2 cellular contexts compared by ENCODE assay signal in the genomic region with DNA sequence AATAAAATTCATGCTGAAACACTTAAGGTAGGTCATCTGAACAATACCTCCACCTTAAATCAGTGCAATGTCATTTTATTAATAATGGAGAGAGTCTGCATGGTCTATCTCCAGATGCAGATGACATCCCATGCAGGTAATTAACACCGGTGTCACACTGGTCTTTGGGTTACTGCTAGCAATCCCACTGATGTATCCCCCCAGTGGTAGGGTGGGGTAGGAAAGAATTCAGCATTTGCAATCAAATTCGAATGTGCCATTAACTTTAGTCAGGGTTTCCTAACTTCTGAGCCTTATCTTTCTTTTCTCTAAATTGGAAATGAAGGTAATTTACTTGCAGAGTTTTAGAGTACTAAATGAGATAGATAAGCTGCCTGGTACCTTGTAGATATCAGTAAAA.
TF ChIP-seq lines count a peak whose summit lies in the region.

No MANE protein-coding gene starts in this region.

TF ChIP-seq in GM23338, 12 proteins besides CTCF, POLR2A, EP300 and RAD21 (continues in another document):
- TF ChIP-seq CREB1 (CRISPR knock-in tag; IDR thresholded peaks at IDR 0.05; ENCODE audit: low read depth) (no peak), ZNF114 (CRISPR knock-in tag; IDR thresholded peaks at IDR 0.05) (no peak), STAT1 (IDR thresholded peaks at IDR 0.05; ENCODE audit: unreplicated experiment) (no peak), NANOG (IDR thresholded peaks at IDR 0.05; ENCODE audit: borderline replicate concordance) (no peak), ZNF331 (CRISPR knock-in tag; IDR thresholded peaks at IDR 0.05; ENCODE audit: low read depth) (no peak), POLR2AphosphoS5 (IDR thresholded peaks at IDR 0.05; ENCODE audit: low read depth) (no peak), EZH2phosphoT487 (IDR thresholded peaks at IDR 0.05; ENCODE audit: unreplicated experiment) (no peak), EZH2 (IDR thresholded peaks at IDR 0.05; ENCODE audit: low read depth, unreplicated experiment) (no peak), JUNB (IDR thresholded peaks at IDR 0.05; ENCODE audit: unreplicated experiment) (no peak), REST (IDR thresholded peaks at IDR 0.05; ENCODE audit: unreplicated experiment) (no peak)
- TF ChIP-seq, protein P1, sequence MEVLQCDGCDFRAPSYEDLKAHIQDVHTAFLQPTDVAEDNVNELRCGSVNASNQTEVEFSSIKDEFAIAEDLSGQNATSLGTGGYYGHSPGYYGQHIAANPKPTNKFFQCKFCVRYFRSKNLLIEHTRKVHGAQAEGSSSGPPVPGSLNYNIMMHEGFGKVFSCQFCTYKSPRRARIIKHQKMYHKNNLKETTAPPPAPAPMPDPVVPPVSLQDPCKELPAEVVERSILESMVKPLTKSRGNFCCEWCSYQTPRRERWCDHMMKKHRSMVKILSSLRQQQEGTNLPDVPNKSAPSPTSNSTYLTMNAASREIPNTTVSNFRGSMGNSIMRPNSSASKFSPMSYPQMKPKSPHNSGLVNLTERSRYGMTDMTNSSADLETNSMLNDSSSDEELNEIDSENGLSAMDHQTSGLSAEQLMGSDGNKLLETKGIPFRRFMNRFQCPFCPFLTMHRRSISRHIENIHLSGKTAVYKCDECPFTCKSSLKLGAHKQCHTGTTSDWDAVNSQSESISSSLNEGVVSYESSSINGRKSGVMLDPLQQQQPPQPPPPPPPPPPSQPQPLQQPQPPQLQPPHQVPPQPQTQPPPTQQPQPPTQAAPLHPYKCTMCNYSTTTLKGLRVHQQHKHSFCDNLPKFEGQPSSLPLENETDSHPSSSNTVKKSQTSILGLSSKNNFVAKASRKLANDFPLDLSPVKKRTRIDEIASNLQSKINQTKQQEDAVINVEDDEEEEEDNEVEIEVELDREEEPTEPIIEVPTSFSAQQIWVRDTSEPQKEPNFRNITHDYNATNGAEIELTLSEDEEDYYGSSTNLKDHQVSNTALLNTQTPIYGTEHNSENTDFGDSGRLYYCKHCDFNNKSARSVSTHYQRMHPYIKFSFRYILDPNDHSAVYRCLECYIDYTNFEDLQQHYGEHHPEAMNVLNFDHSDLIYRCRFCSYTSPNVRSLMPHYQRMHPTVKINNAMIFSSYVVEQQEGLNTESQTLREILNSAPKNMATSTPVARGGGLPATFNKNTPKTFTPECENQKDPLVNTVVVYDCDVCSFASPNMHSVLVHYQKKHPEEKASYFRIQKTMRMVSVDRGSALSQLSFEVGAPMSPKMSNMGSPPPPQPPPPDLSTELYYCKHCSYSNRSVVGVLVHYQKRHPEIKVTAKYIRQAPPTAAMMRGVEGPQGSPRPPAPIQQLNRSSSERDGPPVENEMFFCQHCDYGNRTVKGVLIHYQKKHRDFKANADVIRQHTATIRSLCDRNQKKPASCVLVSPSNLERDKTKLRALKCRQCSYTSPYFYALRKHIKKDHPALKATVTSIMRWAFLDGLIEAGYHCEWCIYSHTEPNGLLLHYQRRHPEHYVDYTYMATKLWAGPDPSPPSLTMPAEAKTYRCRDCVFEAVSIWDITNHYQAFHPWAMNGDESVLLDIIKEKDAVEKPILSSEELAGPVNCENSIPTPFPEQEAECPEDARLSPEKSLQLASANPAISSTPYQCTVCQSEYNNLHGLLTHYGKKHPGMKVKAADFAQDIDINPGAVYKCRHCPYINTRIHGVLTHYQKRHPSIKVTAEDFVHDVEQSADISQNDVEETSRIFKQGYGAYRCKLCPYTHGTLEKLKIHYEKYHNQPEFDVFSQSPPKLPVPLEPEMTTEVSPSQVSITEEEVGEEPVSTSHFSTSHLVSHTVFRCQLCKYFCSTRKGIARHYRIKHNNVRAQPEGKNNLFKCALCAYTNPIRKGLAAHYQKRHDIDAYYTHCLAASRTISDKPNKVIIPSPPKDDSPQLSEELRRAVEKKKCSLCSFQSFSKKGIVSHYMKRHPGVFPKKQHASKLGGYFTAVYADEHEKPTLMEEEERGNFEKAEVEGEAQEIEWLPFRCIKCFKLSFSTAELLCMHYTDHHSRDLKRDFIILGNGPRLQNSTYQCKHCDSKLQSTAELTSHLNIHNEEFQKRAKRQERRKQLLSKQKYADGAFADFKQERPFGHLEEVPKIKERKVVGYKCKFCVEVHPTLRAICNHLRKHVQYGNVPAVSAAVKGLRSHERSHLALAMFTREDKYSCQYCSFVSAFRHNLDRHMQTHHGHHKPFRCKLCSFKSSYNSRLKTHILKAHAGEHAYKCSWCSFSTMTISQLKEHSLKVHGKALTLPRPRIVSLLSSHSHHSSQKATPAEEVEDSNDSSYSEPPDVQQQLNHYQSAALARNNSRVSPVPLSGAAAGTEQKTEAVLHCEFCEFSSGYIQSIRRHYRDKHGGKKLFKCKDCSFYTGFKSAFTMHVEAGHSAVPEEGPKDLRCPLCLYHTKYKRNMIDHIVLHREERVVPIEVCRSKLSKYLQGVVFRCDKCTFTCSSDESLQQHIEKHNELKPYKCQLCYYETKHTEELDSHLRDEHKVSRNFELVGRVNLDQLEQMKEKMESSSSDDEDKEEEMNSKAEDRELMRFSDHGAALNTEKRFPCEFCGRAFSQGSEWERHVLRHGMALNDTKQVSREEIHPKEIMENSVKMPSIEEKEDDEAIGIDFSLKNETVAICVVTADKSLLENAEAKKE (CRISPR knock-in tag; IDR thresholded peaks at IDR 0.05): no peak

TF ChIP-seq in H1, 55 proteins besides CTCF, POLR2A, EP300 and RAD21:
- TF ChIP-seq JUN (IDR thresholded peaks at IDR 0.05; ENCODE audit: low read depth, low read length) (no peak), RNF2 (IDR thresholded peaks at IDR 0.05; ENCODE audit: borderline replicate concordance, low read depth, low read length, missing control alignments, poor library complexity, severe bottlenecking) (no peak), SP4 (IDR thresholded peaks at IDR 0.05; ENCODE audit: low read length) (no peak), ASH2L (IDR thresholded peaks at IDR 0.05; ENCODE audit: low read length) (no peak), CEBPB (IDR thresholded peaks at IDR 0.05; ENCODE audit: low read depth, low read length) (no peak), TCF12 (IDR thresholded peaks at IDR 0.05; ENCODE audit: low read depth, low read length) (no peak), RXRA (IDR thresholded peaks at IDR 0.05; ENCODE audit: insufficient read depth, low read depth, low read length) (no peak), SAP30 (IDR thresholded peaks at IDR 0.05; ENCODE audit: insufficient read depth, insufficient replicate concordance, low read length) (no peak), RBBP5 (IDR thresholded peaks at IDR 0.05; ENCODE audit: borderline replicate concordance, low read depth, low read length) (no peak)
